27 cellular contexts compared by ENCODE assay signal in genomic region chr4:96366632-96367031, GRCh38.
"Had no signal": no experiment of that assay in that cellular context is flagged by ENCODE, and none has a peak within 500 bp of the region (broad histone marks: within the 10 kb centered on the region; RNA-seq: fewer than 3 reads in every experiment).

No MANE protein-coding gene starts in this region.

- ATAC-seq: effector memory CD8-positive, alpha-beta T cell; esophagus mucosa; gastrocnemius medialis; heart right ventricle; left cardiac atrium; left lung; left ventricle myocardium superior; lower lobe of right lung; mucosa of descending colon had no signal

- H3K36me3 ChIP-seq: colonic mucosa, esophagus squamous epithelium, gastrocnemius medialis, heart right ventricle, left lung, lower lobe of right lung had no signal

- H3K27ac ChIP-seq: colonic mucosa, epithelial cell of prostate, esophagus squamous epithelium, gastrocnemius medialis, heart right ventricle, left lung, lower lobe of right lung had no signal

- H3K4me3 ChIP-seq: colonic mucosa, esophagus squamous epithelium, gastrocnemius medialis, heart right ventricle, left lung, lower lobe of right lung, mucosa of descending colon had no signal

- H3K4me1 ChIP-seq: colonic mucosa, esophagus squamous epithelium, gastrocnemius medialis, heart right ventricle, left lung, lower lobe of right lung had no signal

- H3K4me1 Mint-ChIP-seq: endodermal cell, mesothelial cell of epicardium, naive B cell had no signal

- H3K27me3 Mint-ChIP-seq: dendritic cell treated with granulocyte-macrophage colony-stimulating factor and Interleukin-4, amounts not matched to agents 40 ng/mL and 50 ng/mL, for 4 days; effector memory CD8-positive, alpha-beta T cell; naive B cell had no signal

- H3K27ac Mint-ChIP-seq: dendritic cell treated with granulocyte-macrophage colony-stimulating factor and Interleukin-4, amounts not matched to agents 40 ng/mL and 50 ng/mL, for 4 days; effector memory CD8-positive, alpha-beta T cell; endodermal cell; mesothelial cell of epicardium; naive B cell had no signal

- DNase-seq: colonic mucosa; cortex of kidney; effector CD8-positive, alpha-beta T cell; effector memory CD8-positive, alpha-beta T cell; endodermal cell; erythroblast; esophagus squamous epithelium; foreskin fibroblast; foreskin melanocyte; gastrocnemius medialis; glutamatergic neuron; head of caudate nucleus; heart right ventricle; hippocampal formation; left cardiac atrium; left lung; left ventricle myocardium superior; lower lobe of right lung; mesenchymal stem cell; mucosa of descending colon; naive B cell had no signal

- H3K9me3 ChIP-seq: colonic mucosa, gastrocnemius medialis, lower lobe of right lung had no signal

- H3K36me3 Mint-ChIP-seq: naive B cell had no signal

- H3K27me3 ChIP-seq: colonic mucosa, esophagus squamous epithelium, gastrocnemius medialis, heart right ventricle, left lung had no signal

- H3K4me3 Mint-ChIP-seq: dendritic cell treated with granulocyte-macrophage colony-stimulating factor and Interleukin-4, amounts not matched to agents 40 ng/mL and 50 ng/mL, for 4 days; effector memory CD8-positive, alpha-beta T cell; endodermal cell; mesothelial cell of epicardium; naive B cell had no signal

- FAIRE-seq: islet of Langerhans, keratinocyte had no signal
